In the genomic region with DNA sequence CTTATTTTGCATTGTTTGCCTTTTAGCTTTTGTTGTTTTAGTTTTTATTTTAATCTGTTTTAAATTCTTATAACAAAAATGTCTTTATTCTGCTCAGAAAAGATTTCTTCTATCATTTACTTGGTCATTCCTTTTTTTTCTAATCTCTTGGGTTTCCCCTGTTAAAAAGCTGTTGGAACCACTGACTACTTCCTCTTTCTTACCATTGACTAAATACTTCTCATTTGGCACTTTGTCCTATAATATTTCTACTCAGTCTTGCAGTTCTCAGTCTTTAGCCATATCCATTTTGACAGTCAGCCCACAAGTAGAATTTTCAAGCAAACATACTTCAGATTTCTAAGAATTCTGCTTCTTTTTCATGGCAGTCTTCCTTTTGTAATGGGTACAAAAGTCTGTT, we compare ENCODE assay signal across 1 cellular context.
TF ChIP-seq lines count a peak whose summit lies in the region.

No MANE protein-coding gene starts in this region.

TF ChIP-seq in GM12878, 131 proteins besides CTCF, POLR2A, EP300 and RAD21 (continued from another document):
- TF ChIP-seq YY1 (IDR thresholded peaks at IDR 0.05; ENCODE audit: low read depth, low read length) (no peak), ZNF274 (IDR thresholded peaks at IDR 0.05; ENCODE audit: insufficient read depth, insufficient read length) (no peak), ATF7 (IDR thresholded peaks at IDR 0.05; ENCODE audit: low read depth) (0 out of 2 replicates have a peak, but pooled peaks have one; percentile 33), EGR1 (IDR thresholded peaks at IDR 0.05; ENCODE audit: borderline replicate concordance in 1 of 2, low read depth in 2 of 2, low read length in 2 of 2) (no peak), FOXK2 (IDR thresholded peaks at IDR 0.05) (no peak), CHD1 (IDR thresholded peaks at IDR 0.05; ENCODE audit: low read depth, low read length) (no peak), SUPT20H (IDR thresholded peaks at IDR 0.05; ENCODE audit: borderline replicate concordance, control insufficient read depth, low read depth, low read length) (no peak), TCF7 (IDR thresholded peaks at IDR 0.05; ENCODE audit: borderline replicate concordance) (no peak), ZNF217 (IDR thresholded peaks at IDR 0.05) (no peak), SREBF1 (IDR thresholded peaks at IDR 0.05; ENCODE audit: low read length) (no peak), IKZF2 (IDR thresholded peaks at IDR 0.05) (peak; percentile 68 to 75; a peak in 3 of 4 replicates), KDM1A (IDR thresholded peaks at IDR 0.05; ENCODE audit: borderline replicate concordance) (no peak), SPI1 (IDR thresholded peaks at IDR 0.05; ENCODE audit: borderline replicate concordance, insufficient read depth, low read depth, low read length) (peak; percentile 26; the same call in 1 of the 2 replicates), RUNX3 (IDR thresholded peaks at IDR 0.05; ENCODE audit: low read length) (no peak), IKZF1 (conservative IDR thresholded peaks at IDR 0.05) (peak; percentile 40; the same call in 1 of the 2 replicates), MTA2 (IDR thresholded peaks at IDR 0.05; ENCODE audit: low read depth) (peak; percentile 72), NFYA (IDR thresholded peaks at IDR 0.05; ENCODE audit: borderline replicate concordance, low read depth, low read length) (no peak), KAT2A (conservative IDR thresholded peaks at IDR 0.05; ENCODE audit: control insufficient read depth, low read depth, low read length) (no peak), NBN (IDR thresholded peaks at IDR 0.05) (0 out of 2 replicates have a peak, but pooled peaks have one; percentile 29), LARP7 (IDR thresholded peaks at IDR 0.05) (no peak), SIN3A (IDR thresholded peaks at IDR 0.05; ENCODE audit: low read depth, low read length) (no peak), POU2F2 (IDR thresholded peaks at IDR 0.05; ENCODE audit: borderline replicate concordance, low read depth, low read length) (no peak), CBFB (IDR thresholded peaks at IDR 0.05; ENCODE audit: low read depth) (no peak), YBX1 (IDR thresholded peaks at IDR 0.05) (no peak), MYB (IDR thresholded peaks at IDR 0.05; ENCODE audit: borderline replicate concordance, low read depth, low read length) (no peak), BCL11A (IDR thresholded peaks at IDR 0.05; ENCODE audit: low read depth, low read length) (no peak)
- TF ChIP-seq, protein P1, sequence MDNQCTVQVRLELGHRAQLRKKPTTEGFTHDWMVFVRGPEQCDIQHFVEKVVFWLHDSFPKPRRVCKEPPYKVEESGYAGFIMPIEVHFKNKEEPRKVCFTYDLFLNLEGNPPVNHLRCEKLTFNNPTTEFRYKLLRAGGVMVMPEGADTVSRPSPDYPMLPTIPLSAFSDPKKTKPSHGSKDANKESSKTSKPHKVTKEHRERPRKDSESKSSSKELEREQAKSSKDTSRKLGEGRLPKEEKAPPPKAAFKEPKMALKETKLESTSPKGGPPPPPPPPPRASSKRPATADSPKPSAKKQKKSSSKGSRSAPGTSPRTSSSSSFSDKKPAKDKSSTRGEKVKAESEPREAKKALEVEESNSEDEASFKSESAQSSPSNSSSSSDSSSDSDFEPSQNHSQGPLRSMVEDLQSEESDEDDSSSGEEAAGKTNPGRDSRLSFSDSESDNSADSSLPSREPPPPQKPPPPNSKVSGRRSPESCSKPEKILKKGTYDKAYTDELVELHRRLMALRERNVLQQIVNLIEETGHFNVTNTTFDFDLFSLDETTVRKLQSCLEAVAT (IDR thresholded peaks at IDR 0.05), result 0 out of 2 replicates have a peak, but pooled peaks have one; percentile 16
- TF ChIP-seq, protein P2, sequence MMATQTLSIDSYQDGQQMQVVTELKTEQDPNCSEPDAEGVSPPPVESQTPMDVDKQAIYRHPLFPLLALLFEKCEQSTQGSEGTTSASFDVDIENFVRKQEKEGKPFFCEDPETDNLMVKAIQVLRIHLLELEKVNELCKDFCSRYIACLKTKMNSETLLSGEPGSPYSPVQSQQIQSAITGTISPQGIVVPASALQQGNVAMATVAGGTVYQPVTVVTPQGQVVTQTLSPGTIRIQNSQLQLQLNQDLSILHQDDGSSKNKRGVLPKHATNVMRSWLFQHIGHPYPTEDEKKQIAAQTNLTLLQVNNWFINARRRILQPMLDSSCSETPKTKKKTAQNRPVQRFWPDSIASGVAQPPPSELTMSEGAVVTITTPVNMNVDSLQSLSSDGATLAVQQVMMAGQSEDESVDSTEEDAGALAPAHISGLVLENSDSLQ (IDR thresholded peaks at IDR 0.05), result no peak
- TF ChIP-seq, protein P3, sequence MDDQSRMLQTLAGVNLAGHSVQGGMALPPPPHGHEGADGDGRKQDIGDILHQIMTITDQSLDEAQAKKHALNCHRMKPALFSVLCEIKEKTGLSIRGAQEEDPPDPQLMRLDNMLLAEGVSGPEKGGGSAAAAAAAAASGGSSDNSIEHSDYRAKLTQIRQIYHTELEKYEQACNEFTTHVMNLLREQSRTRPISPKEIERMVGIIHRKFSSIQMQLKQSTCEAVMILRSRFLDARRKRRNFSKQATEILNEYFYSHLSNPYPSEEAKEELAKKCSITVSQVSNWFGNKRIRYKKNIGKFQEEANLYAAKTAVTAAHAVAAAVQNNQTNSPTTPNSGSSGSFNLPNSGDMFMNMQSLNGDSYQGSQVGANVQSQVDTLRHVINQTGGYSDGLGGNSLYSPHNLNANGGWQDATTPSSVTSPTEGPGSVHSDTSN (IDR thresholded peaks at IDR 0.05; ENCODE audit: insufficient replicate concordance, low read depth, low read length), result no peak
- TF ChIP-seq, protein P4, sequence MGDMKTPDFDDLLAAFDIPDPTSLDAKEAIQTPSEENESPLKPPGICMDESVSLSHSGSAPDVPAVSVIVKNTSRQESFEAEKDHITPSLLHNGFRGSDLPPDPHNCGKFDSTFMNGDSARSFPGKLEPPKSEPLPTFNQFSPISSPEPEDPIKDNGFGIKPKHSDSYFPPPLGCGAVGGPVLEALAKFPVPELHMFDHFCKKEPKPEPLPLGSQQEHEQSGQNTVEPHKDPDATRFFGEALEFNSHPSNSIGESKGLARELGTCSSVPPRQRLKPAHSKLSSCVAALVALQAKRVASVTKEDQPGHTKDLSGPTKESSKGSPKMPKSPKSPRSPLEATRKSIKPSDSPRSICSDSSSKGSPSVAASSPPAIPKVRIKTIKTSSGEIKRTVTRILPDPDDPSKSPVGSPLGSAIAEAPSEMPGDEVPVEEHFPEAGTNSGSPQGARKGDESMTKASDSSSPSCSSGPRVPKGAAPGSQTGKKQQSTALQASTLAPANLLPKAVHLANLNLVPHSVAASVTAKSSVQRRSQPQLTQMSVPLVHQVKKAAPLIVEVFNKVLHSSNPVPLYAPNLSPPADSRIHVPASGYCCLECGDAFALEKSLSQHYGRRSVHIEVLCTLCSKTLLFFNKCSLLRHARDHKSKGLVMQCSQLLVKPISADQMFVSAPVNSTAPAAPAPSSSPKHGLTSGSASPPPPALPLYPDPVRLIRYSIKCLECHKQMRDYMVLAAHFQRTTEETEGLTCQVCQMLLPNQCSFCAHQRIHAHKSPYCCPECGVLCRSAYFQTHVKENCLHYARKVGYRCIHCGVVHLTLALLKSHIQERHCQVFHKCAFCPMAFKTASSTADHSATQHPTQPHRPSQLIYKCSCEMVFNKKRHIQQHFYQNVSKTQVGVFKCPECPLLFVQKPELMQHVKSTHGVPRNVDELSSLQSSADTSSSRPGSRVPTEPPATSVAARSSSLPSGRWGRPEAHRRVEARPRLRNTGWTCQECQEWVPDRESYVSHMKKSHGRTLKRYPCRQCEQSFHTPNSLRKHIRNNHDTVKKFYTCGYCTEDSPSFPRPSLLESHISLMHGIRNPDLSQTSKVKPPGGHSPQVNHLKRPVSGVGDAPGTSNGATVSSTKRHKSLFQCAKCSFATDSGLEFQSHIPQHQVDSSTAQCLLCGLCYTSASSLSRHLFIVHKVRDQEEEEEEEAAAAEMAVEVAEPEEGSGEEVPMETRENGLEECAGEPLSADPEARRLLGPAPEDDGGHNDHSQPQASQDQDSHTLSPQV (IDR thresholded peaks at IDR 0.05), result no peak
- TF ChIP-seq, protein P5, sequence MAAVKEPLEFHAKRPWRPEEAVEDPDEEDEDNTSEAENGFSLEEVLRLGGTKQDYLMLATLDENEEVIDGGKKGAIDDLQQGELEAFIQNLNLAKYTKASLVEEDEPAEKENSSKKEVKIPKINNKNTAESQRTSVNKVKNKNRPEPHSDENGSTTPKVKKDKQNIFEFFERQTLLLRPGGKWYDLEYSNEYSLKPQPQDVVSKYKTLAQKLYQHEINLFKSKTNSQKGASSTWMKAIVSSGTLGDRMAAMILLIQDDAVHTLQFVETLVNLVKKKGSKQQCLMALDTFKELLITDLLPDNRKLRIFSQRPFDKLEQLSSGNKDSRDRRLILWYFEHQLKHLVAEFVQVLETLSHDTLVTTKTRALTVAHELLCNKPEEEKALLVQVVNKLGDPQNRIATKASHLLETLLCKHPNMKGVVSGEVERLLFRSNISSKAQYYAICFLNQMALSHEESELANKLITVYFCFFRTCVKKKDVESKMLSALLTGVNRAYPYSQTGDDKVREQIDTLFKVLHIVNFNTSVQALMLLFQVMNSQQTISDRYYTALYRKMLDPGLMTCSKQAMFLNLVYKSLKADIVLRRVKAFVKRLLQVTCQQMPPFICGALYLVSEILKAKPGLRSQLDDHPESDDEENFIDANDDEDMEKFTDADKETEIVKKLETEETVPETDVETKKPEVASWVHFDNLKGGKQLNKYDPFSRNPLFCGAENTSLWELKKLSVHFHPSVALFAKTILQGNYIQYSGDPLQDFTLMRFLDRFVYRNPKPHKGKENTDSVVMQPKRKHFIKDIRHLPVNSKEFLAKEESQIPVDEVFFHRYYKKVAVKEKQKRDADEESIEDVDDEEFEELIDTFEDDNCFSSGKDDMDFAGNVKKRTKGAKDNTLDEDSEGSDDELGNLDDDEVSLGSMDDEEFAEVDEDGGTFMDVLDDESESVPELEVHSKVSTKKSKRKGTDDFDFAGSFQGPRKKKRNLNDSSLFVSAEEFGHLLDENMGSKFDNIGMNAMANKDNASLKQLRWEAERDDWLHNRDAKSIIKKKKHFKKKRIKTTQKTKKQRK (IDR thresholded peaks at IDR 0.05; ENCODE audit: low read depth, low read length), result no peak
- TF ChIP-seq, protein P6, sequence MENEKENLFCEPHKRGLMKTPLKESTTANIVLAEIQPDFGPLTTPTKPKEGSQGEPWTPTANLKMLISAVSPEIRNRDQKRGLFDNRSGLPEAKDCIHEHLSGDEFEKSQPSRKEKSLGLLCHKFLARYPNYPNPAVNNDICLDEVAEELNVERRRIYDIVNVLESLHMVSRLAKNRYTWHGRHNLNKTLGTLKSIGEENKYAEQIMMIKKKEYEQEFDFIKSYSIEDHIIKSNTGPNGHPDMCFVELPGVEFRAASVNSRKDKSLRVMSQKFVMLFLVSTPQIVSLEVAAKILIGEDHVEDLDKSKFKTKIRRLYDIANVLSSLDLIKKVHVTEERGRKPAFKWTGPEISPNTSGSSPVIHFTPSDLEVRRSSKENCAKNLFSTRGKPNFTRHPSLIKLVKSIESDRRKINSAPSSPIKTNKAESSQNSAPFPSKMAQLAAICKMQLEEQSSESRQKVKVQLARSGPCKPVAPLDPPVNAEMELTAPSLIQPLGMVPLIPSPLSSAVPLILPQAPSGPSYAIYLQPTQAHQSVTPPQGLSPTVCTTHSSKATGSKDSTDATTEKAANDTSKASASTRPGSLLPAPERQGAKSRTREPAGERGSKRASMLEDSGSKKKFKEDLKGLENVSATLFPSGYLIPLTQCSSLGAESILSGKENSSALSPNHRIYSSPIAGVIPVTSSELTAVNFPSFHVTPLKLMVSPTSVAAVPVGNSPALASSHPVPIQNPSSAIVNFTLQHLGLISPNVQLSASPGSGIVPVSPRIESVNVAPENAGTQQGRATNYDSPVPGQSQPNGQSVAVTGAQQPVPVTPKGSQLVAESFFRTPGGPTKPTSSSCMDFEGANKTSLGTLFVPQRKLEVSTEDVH (IDR thresholded peaks at IDR 0.05; ENCODE audit: low read depth, partially characterized antibody), result no peak
- TF ChIP-seq, protein P7, sequence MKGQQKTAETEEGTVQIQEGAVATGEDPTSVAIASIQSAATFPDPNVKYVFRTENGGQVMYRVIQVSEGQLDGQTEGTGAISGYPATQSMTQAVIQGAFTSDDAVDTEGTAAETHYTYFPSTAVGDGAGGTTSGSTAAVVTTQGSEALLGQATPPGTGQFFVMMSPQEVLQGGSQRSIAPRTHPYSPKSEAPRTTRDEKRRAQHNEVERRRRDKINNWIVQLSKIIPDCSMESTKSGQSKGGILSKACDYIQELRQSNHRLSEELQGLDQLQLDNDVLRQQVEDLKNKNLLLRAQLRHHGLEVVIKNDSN (IDR thresholded peaks at IDR 0.05; ENCODE audit: borderline replicate concordance, extremely low read length, insufficient read depth, low read depth, low read length), result no peak
